In the genomic region with DNA sequence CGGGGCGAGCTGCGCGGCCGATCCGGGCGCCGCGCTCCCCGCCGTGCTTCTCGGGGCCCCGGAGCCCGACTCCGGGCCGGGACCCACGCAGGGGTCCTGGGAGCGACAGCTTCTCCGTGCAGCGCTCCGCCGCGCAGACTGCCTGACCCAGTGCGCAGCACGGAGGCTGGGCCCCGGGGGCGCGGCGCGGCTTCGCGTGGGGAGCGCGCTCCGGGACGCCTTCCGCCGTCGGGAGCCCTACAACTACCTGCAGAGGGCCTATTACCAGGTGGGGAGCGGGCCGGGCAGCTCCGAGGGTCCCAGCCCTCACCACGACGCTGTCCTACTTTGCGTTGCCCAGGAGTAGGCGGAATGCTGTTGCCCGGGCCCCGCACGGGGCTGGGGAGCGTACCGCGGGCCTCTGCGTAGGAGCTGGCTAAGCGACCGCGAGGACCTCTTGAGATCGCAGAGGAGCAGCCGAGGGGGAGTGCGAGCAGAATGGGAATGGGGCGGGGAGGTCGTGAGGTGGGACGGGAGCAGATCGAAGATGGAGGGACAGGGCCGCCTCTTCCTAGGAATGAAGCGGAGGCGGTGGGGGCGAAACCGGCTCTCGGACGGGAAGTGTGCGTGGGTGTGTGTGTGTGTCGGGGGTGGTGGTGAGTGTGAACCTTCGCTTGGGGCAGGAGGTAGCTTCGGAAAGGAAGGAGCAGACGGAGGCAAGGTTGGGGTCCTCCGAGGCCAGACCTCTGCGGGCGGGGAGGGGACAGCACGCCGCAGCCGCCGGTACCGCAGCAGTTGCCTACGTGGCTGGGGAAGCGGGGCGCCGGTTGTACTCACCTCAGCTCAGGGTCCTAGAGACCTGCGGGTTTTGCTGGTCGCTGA, we compare ENCODE assay signal across 8 cellular contexts. TPM values are rescaled to one million over a fixed set of nuclear protein-coding genes. Genes with fewer than 3 reads are reported as not detected.
DNase-seq lines count a peak whose midpoint lies in the region; ATAC-seq, FAIRE-seq and TF ChIP-seq lines count a peak whose summit lies in the region.

No MANE protein-coding gene starts in this region.

- TF ChIP-seq POLR2A in H54 (IDR thresholded peaks at IDR 0.05; ENCODE audit: low read depth, low read length), result peak; percentile 7; the same call in 1 of the 2 replicates

- POLR2A ChIA-PET in OCI-LY7 (lab: Charles Lee), result interaction anchor here (0.6 to 1.2 kb wide), 4 partner anchors 10 to 132 kb away, joined by 3 to 5 read pairs (median 4); a partner anchor contains a TSS

- H3K4me3 ChIP-seq in OCI-LY7 (ENCODE audit: low read depth, low read length, poor library complexity, severe bottlenecking) (peak overlapping the region; percentile 69), cardiac muscle cell (peak overlapping the region; percentile 61)

- TF ChIP-seq CTCF in OCI-LY7 (conservative IDR thresholded peaks at IDR 0.05; ENCODE audit: low read length), result no peak
- TF ChIP-seq CTCF in cardiac muscle cell (IDR thresholded peaks at IDR 0.05; ENCODE audit: low read depth, low read length), result no peak
- no peak for TF ChIP-seq CTCF in progenitor cell of endocrine pancreas (IDR thresholded peaks at IDR 0.05; ENCODE audit: unreplicated experiment)

- H3K79me2 ChIP-seq in OCI-LY7 (ENCODE audit: insufficient read depth, low read depth, low read length), result no peaks in the 10 kb centered on the region

- H3K27ac ChIP-seq in OCI-LY7 (ENCODE audit: low read depth, low read length, poor library complexity, severe bottlenecking) (no peak overlapping the region), cardiac muscle cell (peak overlapping the region; percentile 75)

- ATAC-seq in activated naive CD4-positive, alpha-beta T cell treated with anti-CD3 and anti-CD28 coated beads, Interleukin-2, amount 50 U/mL, for 72 hours, result peak; percentile 51 to 55
- ATAC-seq in HG02973 (IDR thresholded peaks at IDR 0.05; ENCODE audit: unreplicated experiment), result no peak

- peaks cover 6% of the 10 kb centered on the region for H3K4me1 Mint-ChIP-seq in progenitor cell of endocrine pancreas (ENCODE audit: low read depth)

- H2AFZ ChIP-seq in OCI-LY7 (ENCODE audit: low read length), result peak overlapping the region; percentile 78; the same call in 1 of the 2 replicates

- intact Hi-C loops in OCI-LY7 (cut with micrococcal nuclease; ENCODE audit: unreplicated experiment), result loop anchor here (5.0 kb wide), 2 partner anchors 47 to 272 kb away; a partner anchor contains a TSS

- no peaks in the 10 kb centered on the region for H3K27me3 ChIP-seq in cardiac muscle cell

- DNase-seq in H54 (ENCODE audit: insufficient read length, low spot score), result peak; percentile 45
- DNase-seq in OCI-LY7 (ENCODE audit: low spot score), result peak; percentile 57
- peak; percentile 47 to 57 for DNase-seq in activated naive CD4-positive, alpha-beta T cell treated with anti-CD3 and anti-CD28 coated beads, Interleukin-2, amount 50 U/mL, for 72 hours (ENCODE audit: low spot score in 2 of 2)
- DNase-seq in cardiac muscle cell (ENCODE audit: low read depth in 1 of 2, low spot score in 1 of 2), result peak; percentile 60 to 72
- DNase-seq in progenitor cell of endocrine pancreas (ENCODE audit: low spot score, unreplicated experiment), result no peak
- DNase-seq in effector CD8-positive, alpha-beta T cell (lab: John Stamatoyannopoulos, UW), result no peak
- no peak for DNase-seq in COLO829 (ENCODE audit: low spot score)

- no peaks in the 10 kb centered on the region for H3K9me3 ChIP-seq in OCI-LY7 (ENCODE audit: low read length)
- H3K9me3 ChIP-seq in cardiac muscle cell (ENCODE audit: low read depth), result no peaks in the 10 kb centered on the region

- H3K36me3 Mint-ChIP-seq in activated naive CD4-positive, alpha-beta T cell treated with anti-CD3 and anti-CD28 coated beads, Interleukin-2, amount 50 U/mL, for 72 hours, result no peaks in the 10 kb centered on the region
- H3K36me3 Mint-ChIP-seq in progenitor cell of endocrine pancreas (ENCODE audit: insufficient read depth), result peaks cover 5% of the 10 kb centered on the region

- no peak for FAIRE-seq in H54 (lab: Jason Lieb, UNC)

- CTCF ChIA-PET in OCI-LY7 (lab: Charles Lee; ENCODE audit: unreplicated experiment), result interaction anchor here (0.5 to 0.8 kb wide), 3 partner anchors 10 to 186 kb away, joined by 3 to 8 read pairs (median 3); no protein-coding TSS in a partner anchor

- H3K4me3 Mint-ChIP-seq in progenitor cell of endocrine pancreas (ENCODE audit: low read depth), result peak overlapping the region; percentile 87

- H3K9me3 Mint-ChIP-seq in activated naive CD4-positive, alpha-beta T cell treated with anti-CD3 and anti-CD28 coated beads, Interleukin-2, amount 50 U/mL, for 72 hours, result no peaks in the 10 kb centered on the region
- H3K9me3 Mint-ChIP-seq in progenitor cell of endocrine pancreas (ENCODE audit: low read depth), result no peaks in the 10 kb centered on the region

- H4K20me1 ChIP-seq in OCI-LY7 (ENCODE audit: insufficient read depth, low read length), result no peaks in the 10 kb centered on the region

- no peaks in the 10 kb centered on the region for H3K9me2 ChIP-seq in OCI-LY7 (ENCODE audit: insufficient read depth, low read length)

- H3K36me3 ChIP-seq in OCI-LY7 (ENCODE audit: insufficient read depth, low read length) (no peaks in the 10 kb centered on the region), cardiac muscle cell (peaks cover 17% of the 10 kb centered on the region)

- H3K4me1 ChIP-seq in OCI-LY7 (ENCODE audit: insufficient read depth, low read length, poor library complexity, severe bottlenecking), result peaks cover 26% of the 10 kb centered on the region
- peaks cover 9% of the 10 kb centered on the region for H3K4me1 ChIP-seq in cardiac muscle cell (ENCODE audit: low read depth)

- peak overlapping the region; percentile 61 to 82 for H3K27ac Mint-ChIP-seq in activated naive CD4-positive, alpha-beta T cell treated with anti-CD3 and anti-CD28 coated beads, Interleukin-2, amount 50 U/mL, for 72 hours
- peak overlapping the region; percentile 89 for H3K27ac Mint-ChIP-seq in progenitor cell of endocrine pancreas

- peak overlapping the region; percentile 79 for H3K4me2 ChIP-seq in OCI-LY7 (ENCODE audit: low read length)

- no TSS peak for BruUV-seq in OCI-LY7 (replicated peaks; lab: Mats Ljungman, UMichigan)

- peaks cover 34% of the 10 kb centered on the region for H3K27me3 Mint-ChIP-seq in progenitor cell of endocrine pancreas

RNA-seq across cellular contexts. Expression of a gene that starts 0.7 kb away (rescaled TPM):
- total RNA-seq in OCI-LY7 (2014; rRNA removed; shearing (Covaris generic)), result 0.54 and 1.0 TPM in 2 replicates
- total RNA-seq in OCI-LY7 (2022) (0.50 and 0.93 TPM in 2 replicates), cardiac muscle cell (11.6 and 19.7 TPM in 2 replicates), progenitor cell of endocrine pancreas (30.6 TPM in 2 replicates)
- total RNA-seq in activated naive CD4-positive, alpha-beta T cell treated with anti-CD3 and anti-CD28 coated beads, Interleukin-2, amount 50 U/mL, for 72 hours, result 1 to 10 TPM in 1 of 2 donors, under 1 TPM in 1; 0.82 to 3.0 TPM
- polyA plus RNA-seq in cardiac muscle cell, result 13.7 and 18.2 TPM in 2 replicates

RNA-seq across cellular contexts. Expression of a gene that starts 7.3 kb away (rescaled TPM):
- not detected in 2 replicates for total RNA-seq in OCI-LY7 (2014; rRNA removed; shearing (Covaris generic))
- total RNA-seq in OCI-LY7 (2022) (not detected in 2 replicates), cardiac muscle cell (41.1 and 51.0 TPM in 2 replicates), progenitor cell of endocrine pancreas (5.5 and 6.3 TPM in 2 replicates)
- under 1 TPM; 0.46 to 0.60 TPM for total RNA-seq in activated naive CD4-positive, alpha-beta T cell treated with anti-CD3 and anti-CD28 coated beads, Interleukin-2, amount 50 U/mL, for 72 hours
- 29.2 and 38.6 TPM in 2 replicates for polyA plus RNA-seq in cardiac muscle cell

RNA-seq across cellular contexts. Expression of a gene that starts 11.8 kb away (rescaled TPM):
- 3.6 and 5.0 TPM in 2 replicates for total RNA-seq in OCI-LY7 (2014; rRNA removed; shearing (Covaris generic))
- total RNA-seq in OCI-LY7 (2022) (20.4 and 23.7 TPM in 2 replicates), cardiac muscle cell (3.0 and 5.2 TPM in 2 replicates), progenitor cell of endocrine pancreas (5.6 and 7.0 TPM in 2 replicates)
- total RNA-seq in activated naive CD4-positive, alpha-beta T cell treated with anti-CD3 and anti-CD28 coated beads, Interleukin-2, amount 50 U/mL, for 72 hours, result 1 to 10 TPM in 1 of 2 donors, under 1 TPM in 1; 0.25 to 1.8 TPM
- polyA plus RNA-seq in cardiac muscle cell, result 1.7 and 2.1 TPM in 2 replicates

RNA-seq across cellular contexts. Expression of a gene that starts 22.2 kb away (rescaled TPM):
- 160 and 222 TPM in 2 replicates for total RNA-seq in OCI-LY7 (2014; rRNA removed; shearing (Covaris generic))
- total RNA-seq in OCI-LY7 (2022) (151 and 161 TPM in 2 replicates), cardiac muscle cell (11.5 and 42.8 TPM in 2 replicates), progenitor cell of endocrine pancreas (36.1 and 40.6 TPM in 2 replicates)
- total RNA-seq in activated naive CD4-positive, alpha-beta T cell treated with anti-CD3 and anti-CD28 coated beads, Interleukin-2, amount 50 U/mL, for 72 hours, result 100 to 1,000 TPM; 110 to 147 TPM
- 10.4 and 84.9 TPM in 2 replicates for polyA plus RNA-seq in cardiac muscle cell

RNA-seq across cellular contexts. Expression of a gene that starts 23.0 kb away (rescaled TPM):
- total RNA-seq in OCI-LY7 (2014; rRNA removed; shearing (Covaris generic)), result 65.9 and 70.4 TPM in 2 replicates
- total RNA-seq in OCI-LY7 (2022) (112 and 129 TPM in 2 replicates), cardiac muscle cell (145 and 150 TPM in 2 replicates), progenitor cell of endocrine pancreas (183 and 185 TPM in 2 replicates)
- total RNA-seq in activated naive CD4-positive, alpha-beta T cell treated with anti-CD3 and anti-CD28 coated beads, Interleukin-2, amount 50 U/mL, for 72 hours, result 100 to 1,000 TPM; 132 to 166 TPM
- 156 TPM in 2 replicates for polyA plus RNA-seq in cardiac muscle cell

Comparison
In these comparisons a context has a peak if more than half of its experiments do, and no peak if none do; other contexts are left out.
1. DNase-seq: peak in H54 (single experiment), OCI-LY7 (single experiment), activated naive CD4-positive, alpha-beta T cell treated with anti-CD3 and anti-CD28 coated beads, Interleukin-2, amount 50 U/mL, for 72 hours (2 of 2) and cardiac muscle cell (2 of 2); none in progenitor cell of endocrine pancreas (single experiment), effector CD8-positive, alpha-beta T cell (single experiment) and COLO829 (single experiment).